Comparison of ENCODE assay signal across 8 cellular contexts in genomic region chr13:30607908-30608307, GRCh38. TPM values are rescaled to one million over a fixed set of nuclear protein-coding genes. Genes with fewer than 3 reads are reported as not detected.
DNase-seq lines count a peak whose midpoint lies in the region; ATAC-seq and TF ChIP-seq lines count a peak whose summit lies in the region.

No MANE protein-coding gene starts in this region.

- H3K27me3 ChIP-seq in right atrium auricular region = no peaks in the 10 kb centered on the region
- no peaks in the 10 kb centered on the region for H3K27me3 ChIP-seq in esophagus squamous epithelium

- no peaks in the 10 kb centered on the region for H3K36me3 ChIP-seq in right atrium auricular region
- no peaks in the 10 kb centered on the region for H3K36me3 ChIP-seq in esophagus squamous epithelium

- H3K4me1 ChIP-seq in right atrium auricular region (peaks cover 0 to 7% of the 10 kb centered on the region in 2 donors), esophagus squamous epithelium (peaks cover 0 to 10% (median 0%) of the 10 kb centered on the region in 3 donors)

- H3K27ac ChIP-seq in right atrium auricular region = no peak overlapping the region
- H3K27ac ChIP-seq in esophagus squamous epithelium = no peak overlapping the region

- H3K4me3 ChIP-seq in right atrium auricular region = no peak overlapping the region
- no peak overlapping the region for H3K4me3 ChIP-seq in esophagus squamous epithelium

- WGBS in esophagus squamous epithelium, 2 donors = 87% methylated on average over 4 of the region's 4 CpGs

- ATAC-seq in left cardiac atrium (peak; percentile 30 to 44), HG03457 (IDR thresholded peaks at IDR 0.05; ENCODE audit: unreplicated experiment) (peak; percentile 93)

- no peaks in the 10 kb centered on the region for H3K9me3 ChIP-seq in right atrium auricular region
- H3K9me3 ChIP-seq in esophagus squamous epithelium = no peaks in the 10 kb centered on the region

- DNase-seq in left cardiac atrium = no peak
- no peak for DNase-seq in right atrium auricular region (ENCODE audit: low spot score)
- peak; percentile 63 for DNase-seq in activated CD4-positive, alpha-beta T cell treated with anti-CD3 and anti-CD28 coated beads for 48 hours
- DNase-seq in myocyte (ENCODE audit: low read depth) = peak; percentile 68
- no peak for DNase-seq in esophagus squamous epithelium (lab: John Stamatoyannopoulos, UW)
- DNase-seq in COLO829 (ENCODE audit: low spot score) = no peak
- no peak for DNase-seq in HCEC 1CT

- TF ChIP-seq POLR2A in esophagus squamous epithelium (IDR thresholded peaks at IDR 0.05) = no peak

- no peak for TF ChIP-seq CTCF in right atrium auricular region (IDR thresholded peaks at IDR 0.05)
- no peak for TF ChIP-seq CTCF in esophagus squamous epithelium (IDR thresholded peaks at IDR 0.05)

- intact Hi-C loops in left cardiac atrium (cut with DNase I) = no loop called here
- intact Hi-C loops in esophagus squamous epithelium (cut with DNase I) = no loop called here

RNA-seq across cellular contexts. Expression of gene USPL1, which starts 9.8 kb away (rescaled TPM):
- 10 to 100 TPM in 1 of 2 donors, 1 to 10 TPM in 1; 8.5 to 12.7 TPM for total RNA-seq in left cardiac atrium
- total RNA-seq in right atrium auricular region = 10 to 100 TPM; 13.5 to 15.8 TPM
- 18.0 and 18.2 TPM in 2 replicates for total RNA-seq in myocyte
- 4.4 TPM for polyA plus RNA-seq in myocyte (2012)
- 10 to 100 TPM in 2 of 4 donors, 1 to 10 TPM in 2; 8.4 to 19.1 (median 10.6) TPM for total RNA-seq in esophagus squamous epithelium

Comparison
In these comparisons a context has a peak if more than half of its experiments do, and no peak if none do; other contexts are left out.
1. DNase-seq: peak in activated CD4-positive, alpha-beta T cell treated with anti-CD3 and anti-CD28 coated beads for 48 hours (single experiment) and myocyte (single experiment); none in left cardiac atrium (single experiment), right atrium auricular region (single experiment), esophagus squamous epithelium (single experiment), COLO829 (single experiment) and HCEC 1CT (single experiment).